In genomic region chr14:101286271-101287018, GRCh38 we compare ENCODE assay signal across 26 cellular contexts.
A peak's percentile ranks its signal among the peaks of the same experiment; 100 is the strongest.
DNase-seq lines count a peak whose midpoint lies in the region; ATAC-seq and TF ChIP-seq lines count a peak whose summit lies in the region.
"Had no signal": no experiment of that assay in that cellular context is flagged by ENCODE, and none has a peak within 500 bp of the region (broad histone marks: within the 10 kb centered on the region; RNA-seq: fewer than 3 reads in every experiment).

No MANE protein-coding gene starts in this region.

- no peaks in the 10 kb centered on the region for H3K36me3 Mint-ChIP-seq in activated CD4-positive, alpha-beta T cell treated with anti-CD3 and anti-CD28 coated beads, Interleukin-2, amount 10 ng/mL, durations not matched to agents 24 days and 14 days (ENCODE audit: low read depth)
- H3K36me3 Mint-ChIP-seq: CD4-positive, CD25-positive, alpha-beta regulatory T cell had no signal

- peaks cover 10% of the 10 kb centered on the region for H3K27me3 Mint-ChIP-seq in activated CD4-positive, alpha-beta T cell treated with anti-CD3 and anti-CD28 coated beads, Interleukin-2, amount 10 ng/mL, durations not matched to agents 24 days and 14 days

- no peaks in the 10 kb centered on the region for H3K4me1 ChIP-seq in prostate gland (replicated peaks)
- no peaks in the 10 kb centered on the region for H3K4me1 ChIP-seq in psoas muscle
- H3K4me1 ChIP-seq: BE2C, SJCRH30 had no signal

- H3K9me3 Mint-ChIP-seq in activated CD4-positive, alpha-beta T cell treated with anti-CD3 and anti-CD28 coated beads, Interleukin-2, amount 10 ng/mL, durations not matched to agents 24 days and 14 days, result no peaks in the 10 kb centered on the region
- H3K9me3 Mint-ChIP-seq: H9 had no signal

- no peaks in the 10 kb centered on the region for H3K9me3 ChIP-seq in prostate gland
- peaks cover 7% of the 10 kb centered on the region for H3K9me3 ChIP-seq in psoas muscle
- H3K9me3 ChIP-seq: BE2C, MG63, SJCRH30 had no signal

- 39% methylated on average over 19 of the region's 19 CpGs for WGBS in prostate gland
- 56 to 67% (median 59%) methylated on average over 19 of the region's 19 CpGs for WGBS in psoas muscle, 3 donors

- ATAC-seq in HG03432 (IDR thresholded peaks at IDR 0.05; ENCODE audit: unreplicated experiment), result no peak
- no peak for ATAC-seq in activated CD4-positive, CD25-positive, alpha-beta regulatory T cell treated with anti-CD3 and anti-CD28 coated beads, Interleukin-2, amount 50 U/mL, for 24 hours
- ATAC-seq in psoas muscle, result no peak
- ATAC-seq: Right ventricle myocardium inferior had no signal

- TF ChIP-seq CTCF in prostate gland (IDR thresholded peaks at IDR 0.05), result no peak
- TF ChIP-seq CTCF in psoas muscle (IDR thresholded peaks at IDR 0.05), result no peak

- H3K27ac Mint-ChIP-seq in activated CD4-positive, alpha-beta T cell treated with anti-CD3 and anti-CD28 coated beads, Interleukin-2, amount 10 ng/mL, durations not matched to agents 24 days and 14 days, result no peak overlapping the region
- H3K27ac Mint-ChIP-seq: CD4-positive, CD25-positive, alpha-beta regulatory T cell; H9 had no signal

- no peak overlapping the region for H3K4me3 Mint-ChIP-seq in activated CD4-positive, alpha-beta T cell treated with anti-CD3 and anti-CD28 coated beads, Interleukin-2, amount 10 ng/mL, durations not matched to agents 24 days and 14 days
- H3K4me3 Mint-ChIP-seq: CD4-positive, CD25-positive, alpha-beta regulatory T cell had no signal

- H3K27me3 ChIP-seq in prostate gland (replicated peaks; ENCODE audit: insufficient read depth) (no peaks in the 10 kb centered on the region), psoas muscle (ENCODE audit: insufficient read depth in 3 of 3, low read length in 2 of 3) (no peaks in the 10 kb centered on the region)
- H3K27me3 ChIP-seq: BE2C, SJCRH30 had no signal

- H3K27ac ChIP-seq in prostate gland, result peak overlapping the region in 1 of 2 donors; percentile 47
- H3K27ac ChIP-seq in psoas muscle, result no peak overlapping the region
- H3K27ac ChIP-seq: PC-9, SJCRH30 had no signal

- intact Hi-C loops in activated CD4-positive, alpha-beta T cell treated with anti-CD3 and anti-CD28 coated beads, Interleukin-2, amount 10 ng/mL, durations not matched to agents 24 days and 14 days (cut with micrococcal nuclease), result no loop called here
- intact Hi-C loops in prostate gland (cut with DNase I) (no loop called here), psoas muscle (cut with DNase I) (no loop called here)

- H3K4me3 ChIP-seq in prostate gland, result no peak overlapping the region
- no peak overlapping the region for H3K4me3 ChIP-seq in psoas muscle
- H3K4me3 ChIP-seq: MG63, PC-9, SJCRH30 had no signal

- no peaks in the 10 kb centered on the region for H3K4me1 Mint-ChIP-seq in activated CD4-positive, alpha-beta T cell treated with anti-CD3 and anti-CD28 coated beads, Interleukin-2, amount 10 ng/mL, durations not matched to agents 24 days and 14 days
- H3K4me1 Mint-ChIP-seq: CD4-positive, CD25-positive, alpha-beta regulatory T cell had no signal

- peak; percentile 42 for DNase-seq in activated CD4-positive, alpha-beta T cell treated with anti-CD3 and anti-CD28 coated beads, Interleukin-2, amount 10 ng/mL, durations not matched to agents 24 days and 14 days
- no peak for DNase-seq in activated CD4-positive, alpha-beta T cell treated with anti-CD3 and anti-CD28 coated beads, Interleukin-2, amount 50 U/mL, for 1 hour
- DNase-seq in mucosa of gallbladder (ENCODE audit: low spot score), result peak; percentile 37
- DNase-seq in prostate gland (ENCODE audit: low spot score), result peak; percentile 54
- DNase-seq in psoas muscle, result no peak
- DNase-seq: 8988T; ACHN; BE2C; CD4-positive, CD25-positive, alpha-beta regulatory T cell; DMS153; DND-41; H9; IMR-90; KG1; MG63; NCI-H1105 treated with DMSO at 0.1 percent for 48 hours; NCI-H146; NCI-H1930; NCI-H2107; NCI-H446; NCI-H524 treated with DMSO at 0.1 percent for 48 hours; PC-9; SJCRH30 had no signal

- no peak for TF ChIP-seq POLR2A in prostate gland (IDR thresholded peaks at IDR 0.05)

- H3K36me3 ChIP-seq in prostate gland (no peaks in the 10 kb centered on the region), psoas muscle (ENCODE audit: insufficient read depth in 1 of 2, low read depth in 1 of 2) (no peaks in the 10 kb centered on the region)
- H3K36me3 ChIP-seq: BE2C, MG63, SJCRH30 had no signal

Comparison
In these comparisons a context has a peak if more than half of its experiments do, and no peak if none do; other contexts are left out.
1. DNase-seq: peak in activated CD4-positive, alpha-beta T cell treated with anti-CD3 and anti-CD28 coated beads, Interleukin-2, amount 10 ng/mL, durations not matched to agents 24 days and 14 days (single experiment), mucosa of gallbladder (single experiment) and prostate gland (single experiment); none in activated CD4-positive, alpha-beta T cell treated with anti-CD3 and anti-CD28 coated beads, Interleukin-2, amount 50 U/mL, for 1 hour (single experiment) and psoas muscle (0 of 2).